Comparison of ENCODE assay signal across 8 cellular contexts in the genomic region with DNA sequence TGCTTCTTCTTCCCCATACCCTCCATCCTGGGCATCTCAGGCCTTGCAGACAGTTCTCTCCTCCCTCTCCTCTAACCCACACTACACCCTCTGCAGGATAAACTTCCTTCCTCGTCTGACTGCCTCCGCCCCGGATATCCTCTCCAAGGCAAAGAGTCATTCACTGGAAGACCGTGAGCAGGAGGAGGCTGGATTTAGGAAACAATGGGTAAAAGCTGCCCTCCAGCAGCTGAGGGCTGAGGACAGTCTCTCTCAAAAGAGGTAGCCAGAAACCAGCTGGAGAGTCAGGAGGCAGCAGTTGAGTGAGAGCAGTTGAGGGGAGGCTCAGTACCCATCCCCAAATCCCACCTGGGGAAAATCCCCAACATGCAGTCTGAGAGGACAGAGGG. TPM values are rescaled to one million over a fixed set of nuclear protein-coding genes. Genes with fewer than 3 reads are reported as not detected.
A peak's percentile ranks its signal among the peaks of the same experiment; 100 is the strongest.
DNase-seq lines count a peak whose midpoint lies in the region; ATAC-seq and TF ChIP-seq lines count a peak whose summit lies in the region.

No MANE protein-coding gene starts in this region.

- no peaks in the 10 kb centered on the region for H3K36me3 ChIP-seq in Peyer's patch
- peaks cover 2% of the 10 kb centered on the region for H3K36me3 ChIP-seq in endocrine pancreas (ENCODE audit: control insufficient read depth, insufficient read depth, low read length)

- peaks cover 66% of the 10 kb centered on the region for H3K4me1 Mint-ChIP-seq in activated naive CD4-positive, alpha-beta T cell treated with anti-CD3 and anti-CD28 coated beads, Interleukin-2, amount 10 ng/mL, durations not matched to agents 7 days and 5 days
- peaks cover 56% of the 10 kb centered on the region for H3K4me1 Mint-ChIP-seq in nephron progenitor cell

- no peaks in the 10 kb centered on the region for H3K9me3 Mint-ChIP-seq in activated naive CD4-positive, alpha-beta T cell treated with anti-CD3 and anti-CD28 coated beads, Interleukin-2, amount 10 ng/mL, durations not matched to agents 7 days and 5 days
- H3K9me3 Mint-ChIP-seq in activated naive CD4-positive, alpha-beta T cell treated with anti-CD3 and anti-CD28 coated beads, Interleukin-2, amount 50 U/mL, for 72 hours, result no peaks in the 10 kb centered on the region
- no peaks in the 10 kb centered on the region for H3K9me3 Mint-ChIP-seq in nephron progenitor cell

- peak overlapping the region; percentile 27 for H3K9ac ChIP-seq in endocrine pancreas (ENCODE audit: control insufficient read depth, insufficient read depth, low read length)

- H3K4me1 ChIP-seq in Peyer's patch (peaks cover 3 to 59% (median 7%) of the 10 kb centered on the region in 4 donors), endocrine pancreas (ENCODE audit: control insufficient read depth, insufficient read depth, low read length) (peaks cover 8% of the 10 kb centered on the region)

- no peak for TF ChIP-seq POLR2A in Peyer's patch (IDR thresholded peaks at IDR 0.05)

- peak overlapping the region; percentile 83 to 96 (median 92) for H3K27ac ChIP-seq in Peyer's patch

- H3K4me3 Mint-ChIP-seq in activated naive CD4-positive, alpha-beta T cell treated with anti-CD3 and anti-CD28 coated beads, Interleukin-2, amount 10 ng/mL, durations not matched to agents 7 days and 5 days, result peak overlapping the region; percentile 96
- H3K4me3 Mint-ChIP-seq in nephron progenitor cell, result peak overlapping the region; percentile 19

- no peaks in the 10 kb centered on the region for H3K27me3 ChIP-seq in Peyer's patch
- H3K27me3 ChIP-seq in endocrine pancreas (ENCODE audit: control insufficient read depth, insufficient read depth, low read length), result no peaks in the 10 kb centered on the region

- TF ChIP-seq CTCF in Peyer's patch (IDR thresholded peaks at IDR 0.05) (no peak), nephron progenitor cell (IDR thresholded peaks at IDR 0.05) (no peak)

- H3K27ac Mint-ChIP-seq in activated naive CD4-positive, alpha-beta T cell treated with anti-CD3 and anti-CD28 coated beads, Interleukin-2, amount 10 ng/mL, durations not matched to agents 7 days and 5 days, result peak overlapping the region; percentile 90
- H3K27ac Mint-ChIP-seq in activated naive CD4-positive, alpha-beta T cell treated with anti-CD3 and anti-CD28 coated beads, Interleukin-2, amount 50 U/mL, for 72 hours, result peak overlapping the region in 1 of 2 donors; percentile 36
- peak overlapping the region; percentile 95 for H3K27ac Mint-ChIP-seq in nephron progenitor cell

- H3K9me3 ChIP-seq in Peyer's patch, result no peaks in the 10 kb centered on the region
- no peaks in the 10 kb centered on the region for H3K9me3 ChIP-seq in endocrine pancreas (ENCODE audit: control insufficient read depth, low read length)

- ATAC-seq in activated naive CD4-positive, alpha-beta T cell treated with anti-CD3 and anti-CD28 coated beads, Interleukin-2, amount 50 U/mL, for 72 hours, result no peak
- ATAC-seq in GM21723 (IDR thresholded peaks at IDR 0.05; ENCODE audit: unreplicated experiment), result no peak

- CTCF ChIA-PET in activated naive CD4-positive, alpha-beta T cell treated with anti-CD3 and anti-CD28 coated beads, Interleukin-2, amount 10 ng/mL, durations not matched to agents 7 days and 5 days (lab: Charles Lee), result interaction anchor here (0.8 to 10.7 kb wide), 4 partner anchors 10 to 26 kb away, joined by 3 to 103 read pairs (median 4); no protein-coding TSS in a partner anchor

- peak overlapping the region in 3 of 4 donors; percentile 80 to 90 (median 86) for H3K4me3 ChIP-seq in Peyer's patch
- peak overlapping the region; percentile 68 for H3K4me3 ChIP-seq in endocrine pancreas (ENCODE audit: control insufficient read depth, insufficient read depth, low read length)

- no peaks in the 10 kb centered on the region for H3K27me3 Mint-ChIP-seq in activated naive CD4-positive, alpha-beta T cell treated with anti-CD3 and anti-CD28 coated beads, Interleukin-2, amount 10 ng/mL, durations not matched to agents 7 days and 5 days
- peaks cover 18% of the 10 kb centered on the region for H3K27me3 Mint-ChIP-seq in nephron progenitor cell (ENCODE audit: low read depth, poor library complexity)

- DNase-seq in activated naive CD4-positive, alpha-beta T cell treated with anti-CD3 and anti-CD28 coated beads, Interleukin-2, amount 10 ng/mL, durations not matched to agents 7 days and 5 days, result no peak
- DNase-seq in activated naive CD4-positive, alpha-beta T cell treated with anti-CD3 and anti-CD28 coated beads, Interleukin-2, amount 50 U/mL, for 72 hours (ENCODE audit: low spot score in 2 of 2), result no peak
- no peak for DNase-seq in Peyer's patch
- no peak for DNase-seq in nephron progenitor cell
- DNase-seq in NCI-H1048 (lab: John Stamatoyannopoulos, UW), result no peak
- no peak for DNase-seq in NOMO-1 treated with DMSO at 0.1 percent for 48 hours (lab: John Stamatoyannopoulos, UW; ENCODE audit: unreplicated experiment)

- peaks cover 11% of the 10 kb centered on the region for H3K36me3 Mint-ChIP-seq in activated naive CD4-positive, alpha-beta T cell treated with anti-CD3 and anti-CD28 coated beads, Interleukin-2, amount 10 ng/mL, durations not matched to agents 7 days and 5 days
- H3K36me3 Mint-ChIP-seq in activated naive CD4-positive, alpha-beta T cell treated with anti-CD3 and anti-CD28 coated beads, Interleukin-2, amount 50 U/mL, for 72 hours, result peaks cover 0 to 7% of the 10 kb centered on the region in 2 donors
- no peaks in the 10 kb centered on the region for H3K36me3 Mint-ChIP-seq in nephron progenitor cell (ENCODE audit: low read depth)

RNA-seq across cellular contexts. Expression of gene CSRP1, which starts 1.4 kb away (rescaled TPM):
- 10 to 100 TPM; 13.2 to 57.6 TPM for total RNA-seq in activated naive CD4-positive, alpha-beta T cell treated with anti-CD3 and anti-CD28 coated beads, Interleukin-2, amount 50 U/mL, for 72 hours
- total RNA-seq in Peyer's patch, result 100 to 1,000 TPM; 139 to 306 (median 160) TPM

RNA-seq across cellular contexts. Expression of gene NAV1, which starts 33.4 kb away (rescaled TPM):
- 1 to 10 TPM in 1 of 2 donors, under 1 TPM in 1; 0.48 to 3.1 TPM for total RNA-seq in activated naive CD4-positive, alpha-beta T cell treated with anti-CD3 and anti-CD28 coated beads, Interleukin-2, amount 50 U/mL, for 72 hours
- total RNA-seq in Peyer's patch, result 10 to 100 TPM in 3 of 4 donors, 1 to 10 TPM in 1; 6.7 to 47.9 (median 14.9) TPM

RNA-seq across cellular contexts. Expression of gene PHLDA3, which starts 36.5 kb away (rescaled TPM):
- total RNA-seq in activated naive CD4-positive, alpha-beta T cell treated with anti-CD3 and anti-CD28 coated beads, Interleukin-2, amount 50 U/mL, for 72 hours, result 10 to 100 TPM in 1 of 2 donors, 1 to 10 TPM in 1; 5.7 to 13.0 TPM
- 10 to 100 TPM in 1 of 4 donors, 1 to 10 TPM in 3; 4.4 to 43.7 (median 5.2) TPM for total RNA-seq in Peyer's patch
